ENCODE assay signal across 8 cellular contexts in the genomic region with DNA sequence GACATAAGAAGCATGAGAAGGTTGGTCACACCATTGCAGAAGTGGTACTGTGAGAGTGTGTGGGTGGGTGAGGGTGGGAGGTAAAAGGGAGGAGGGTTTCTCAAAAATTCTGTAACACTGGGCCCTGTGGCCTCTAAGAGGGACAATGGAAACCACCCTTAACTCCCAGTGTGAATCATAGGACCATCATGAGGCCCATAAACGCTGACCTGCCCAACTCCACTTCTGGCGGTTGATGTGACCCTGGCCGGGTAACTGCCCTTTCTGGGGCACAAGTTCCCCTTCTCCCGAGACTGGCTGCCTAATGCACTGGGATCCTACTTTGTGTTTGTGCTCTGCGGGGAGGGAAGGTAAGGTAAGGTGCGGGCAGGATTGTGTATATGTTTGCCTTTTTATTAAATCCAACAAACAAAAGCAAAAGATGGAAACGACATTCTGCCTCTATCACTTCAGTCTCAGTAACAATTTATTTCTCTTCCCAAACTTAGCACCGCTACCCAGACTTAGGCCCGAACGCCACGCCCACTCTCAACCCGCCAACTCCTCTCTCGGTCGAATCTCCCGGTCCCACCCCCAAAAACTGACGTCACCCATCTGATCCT. TPM values are rescaled to one million over a fixed set of nuclear protein-coding genes. Genes with fewer than 3 reads are reported as not detected.
DNase-seq lines count a peak whose midpoint lies in the region; ATAC-seq and TF ChIP-seq lines count a peak whose summit lies in the region.

No MANE protein-coding gene starts in this region.

- peaks cover 7 to 18% (median 14%) of the 10 kb centered on the region in 3 donors for H3K36me3 Mint-ChIP-seq in CD8-positive, alpha-beta memory T cell
- peaks cover 27% of the 10 kb centered on the region for H3K36me3 Mint-ChIP-seq in stimulated activated memory B cell treated with anti-CD40 and anti-IgM and Interleukin-4, amounts not matched to agents 10 μg/mL and 1 μg/mL and 100 μg/mL, for 72 hours

- no peaks in the 10 kb centered on the region for H3K9me3 ChIP-seq in CD8-positive, alpha-beta memory T cell (ENCODE audit: low read length)

- CTCF ChIA-PET in CD8-positive, alpha-beta memory T cell (lab: Charles Lee): interaction anchor here (0.7 to 2.2 kb wide), 7 partner anchors 9 to 131 kb away, joined by 3 to 14 read pairs (median 3); a partner anchor contains a TSS

- no peaks in the 10 kb centered on the region for H3K36me3 ChIP-seq in CD8-positive, alpha-beta memory T cell (ENCODE audit: insufficient read depth, low read length)

- H3K9me3 Mint-ChIP-seq in CD8-positive, alpha-beta memory T cell: peaks cover 0 to 4% (median 0%) of the 10 kb centered on the region in 5 donors
- no peaks in the 10 kb centered on the region for H3K9me3 Mint-ChIP-seq in stimulated activated memory B cell treated with anti-CD40 and anti-IgM and Interleukin-4, amounts not matched to agents 10 μg/mL and 1 μg/mL and 100 μg/mL, for 72 hours

- peak overlapping the region; percentile 93 for H3K4me3 ChIP-seq in CD8-positive, alpha-beta memory T cell (ENCODE audit: low read length)
- H3K4me3 ChIP-seq in HL-60 (replicated peaks; ENCODE audit: insufficient read depth, low read length): peak overlapping the region; percentile 79

- POLR2A ChIA-PET in CD8-positive, alpha-beta memory T cell (lab: Charles Lee): interaction anchor here (0.6 to 1.3 kb wide), 3 partner anchors 10 to 277 kb away, joined by 3 to 6 read pairs (median 4); a partner anchor contains a TSS

- H3K27me3 Mint-ChIP-seq in CD8-positive, alpha-beta memory T cell: peaks cover 4 to 10% of the 10 kb centered on the region in 2 donors
- H3K27me3 Mint-ChIP-seq in stimulated activated memory B cell treated with anti-CD40 and anti-IgM and Interleukin-4, amounts not matched to agents 10 μg/mL and 1 μg/mL and 100 μg/mL, for 72 hours: peaks cover 7% of the 10 kb centered on the region

- H3K27me3 ChIP-seq in CD8-positive, alpha-beta memory T cell (ENCODE audit: insufficient read depth, low read length, poor library complexity, severe bottlenecking): peaks cover 7% of the 10 kb centered on the region
- peaks cover 6% of the 10 kb centered on the region for H3K27me3 ChIP-seq in HL-60 (ENCODE audit: insufficient read depth, poor library complexity, severe bottlenecking)

- TF ChIP-seq CTCF in HL-60 (IDR thresholded peaks at IDR 0.05; ENCODE audit: insufficient read depth, low read length): no peak

- peak overlapping the region; percentile 89 for H3K27ac ChIP-seq in CD8-positive, alpha-beta memory T cell (ENCODE audit: low read depth, low read length)
- peak overlapping the region; percentile 96 for H3K27ac ChIP-seq in HL-60 (replicated peaks)

- H3K4me1 ChIP-seq in CD8-positive, alpha-beta memory T cell (ENCODE audit: insufficient read depth, low read length): peaks cover 16% of the 10 kb centered on the region

- ATAC-seq in GM21360 (IDR thresholded peaks at IDR 0.05; ENCODE audit: unreplicated experiment): peak; percentile 64
- ATAC-seq in esophagus mucosa: peak; percentile 79
- ATAC-seq in stimulated activated memory B cell treated with anti-CD40 and anti-IgM and Interleukin-4, amounts not matched to agents 10 μg/mL and 1 μg/mL and 100 μg/mL, for 72 hours: peak; percentile 84

- H3K4me3 Mint-ChIP-seq in CD8-positive, alpha-beta memory T cell: peak overlapping the region; percentile 93 to 99 (median 96)
- peak overlapping the region; percentile 97 for H3K4me3 Mint-ChIP-seq in stimulated activated memory B cell treated with anti-CD40 and anti-IgM and Interleukin-4, amounts not matched to agents 10 μg/mL and 1 μg/mL and 100 μg/mL, for 72 hours

- peaks cover 23 to 29% (median 26%) of the 10 kb centered on the region in 3 donors for H3K4me1 Mint-ChIP-seq in CD8-positive, alpha-beta memory T cell
- peaks cover 44% of the 10 kb centered on the region for H3K4me1 Mint-ChIP-seq in stimulated activated memory B cell treated with anti-CD40 and anti-IgM and Interleukin-4, amounts not matched to agents 10 μg/mL and 1 μg/mL and 100 μg/mL, for 72 hours

- peak in 3 of 5 donors; percentile 71 to 83 (median 76) for DNase-seq in CD8-positive, alpha-beta memory T cell
- DNase-seq in HL-60 (ENCODE audit: low read depth in 1 of 2, low spot score in 1 of 2) (peak; percentile 91 to 96), NK-92 (lab: John Stamatoyannopoulos, UW; ENCODE audit: unreplicated experiment) (peak; percentile 8), myocyte (ENCODE audit: low read depth) (peak; percentile 95)
- DNase-seq in activated CD8-positive, alpha-beta memory T cell treated with anti-CD3 and anti-CD28 coated beads, Interleukin-2, amount 50 U/mL, for 1 hour (ENCODE audit: extremely low read depth): peak; percentile 68

- peak overlapping the region; percentile 92 to 99 (median 98) for H3K27ac Mint-ChIP-seq in CD8-positive, alpha-beta memory T cell
- peak overlapping the region; percentile 86 for H3K27ac Mint-ChIP-seq in stimulated activated memory B cell treated with anti-CD40 and anti-IgM and Interleukin-4, amounts not matched to agents 10 μg/mL and 1 μg/mL and 100 μg/mL, for 72 hours

RNA-seq across cellular contexts. Expression of a gene that starts 0.5 kb away (rescaled TPM):
- total RNA-seq in CD8-positive, alpha-beta memory T cell: 10 to 100 TPM; 69.8 to 74.2 TPM
- 18.6 TPM for polyA plus RNA-seq in CD8-positive, alpha-beta memory T cell
- total RNA-seq in esophagus mucosa (20.2 TPM), myocyte (9.9 and 13.6 TPM in 2 replicates)
- polyA plus RNA-seq in myocyte (2012): 38.4 TPM

RNA-seq across cellular contexts. Expression of a gene that starts 1.0 kb away (rescaled TPM):
- 1 to 10 TPM; 3.5 to 3.9 TPM for total RNA-seq in CD8-positive, alpha-beta memory T cell
- polyA plus RNA-seq in CD8-positive, alpha-beta memory T cell: 3.3 TPM
- total RNA-seq in esophagus mucosa (3.4 TPM), myocyte (2.7 and 3.1 TPM in 2 replicates)
- 7.1 TPM for polyA plus RNA-seq in myocyte (2012)

RNA-seq across cellular contexts. Expression of a gene that starts 4.5 kb away (rescaled TPM):
- total RNA-seq in CD8-positive, alpha-beta memory T cell: 1 to 10 TPM; 7.2 to 7.4 TPM
- polyA plus RNA-seq in CD8-positive, alpha-beta memory T cell: 0.52 TPM
- total RNA-seq in esophagus mucosa (1.6 TPM), myocyte (1.2 TPM in 1 of 2 replicates, not detected in the other)
- 0.88 TPM for polyA plus RNA-seq in myocyte (2012)

RNA-seq across cellular contexts. Expression of a gene that starts 11.2 kb away (rescaled TPM):
- total RNA-seq in CD8-positive, alpha-beta memory T cell: 10 to 100 TPM; 64.0 to 69.0 TPM
- polyA plus RNA-seq in CD8-positive, alpha-beta memory T cell: 32.6 TPM
- total RNA-seq in esophagus mucosa: 22.6 TPM
- 50.0 and 51.9 TPM in 2 replicates for total RNA-seq in myocyte
- polyA plus RNA-seq in myocyte (2012): 37.4 TPM

RNA-seq across cellular contexts. Expression of a gene that starts 16.5 kb away (rescaled TPM):
- total RNA-seq in CD8-positive, alpha-beta memory T cell: 10 to 100 TPM; 26.3 to 27.2 TPM
- polyA plus RNA-seq in CD8-positive, alpha-beta memory T cell: 5.7 TPM
- total RNA-seq in esophagus mucosa (5.9 TPM), myocyte (8.7 and 9.1 TPM in 2 replicates)
- polyA plus RNA-seq in myocyte (2012): 14.4 TPM

Comparison
In these comparisons a context has a peak if more than half of its experiments do, and no peak if none do; other contexts are left out.
1. Peak in every context shown above with its lines: DNase-seq, ATAC-seq, H3K4me3 ChIP-seq and H3K27ac ChIP-seq.
2. DNase-seq: peak in every context shown above with its lines; median percentile 95 in myocyte; 94 in HL-60; 76 in CD8-positive, alpha-beta memory T cell; 68 in activated CD8-positive, alpha-beta memory T cell treated with anti-CD3 and anti-CD28 coated beads, Interleukin-2, amount 50 U/mL, for 1 hour; 8 in NK-92.